ENCODE assay signal across 9 cellular contexts in genomic region chr4:1218892-1219552, GRCh38. TPM values are rescaled to one million over a fixed set of nuclear protein-coding genes. Genes with fewer than 3 reads are reported as not detected.
A peak's percentile ranks its signal among the peaks of the same experiment; 100 is the strongest.
DNase-seq lines count a peak whose midpoint lies in the region; ATAC-seq and TF ChIP-seq lines count a peak whose summit lies in the region.
"Had no signal": no experiment of that assay in that cellular context is flagged by ENCODE, and none has a peak within 500 bp of the region (broad histone marks: within the 10 kb centered on the region; RNA-seq: fewer than 3 reads in every experiment).

No MANE protein-coding gene starts in this region.

- DNase-seq in GM13976 (ENCODE audit: low spot score) (peak; percentile 80), A673 (ENCODE audit: low spot score) (no peak), GF-D8 (lab: John Stamatoyannopoulos, UW) (no peak), HK-2 (ENCODE audit: unreplicated experiment) (no peak), SJCRH30 (no peak)
- DNase-seq: activated gamma-delta T cell had no signal

- ATAC-seq in GM21515 (IDR thresholded peaks at IDR 0.05; ENCODE audit: unreplicated experiment) (peak; percentile 53), HG03571 (IDR thresholded peaks at IDR 0.05; ENCODE audit: unreplicated experiment) (peak; percentile 63)

- POLR2A ChIA-PET in A673 (lab: Charles Lee; ENCODE audit: low non-redundant PET), result no interaction called here

- WGBS in esophagus, 2 donors, result 43 to 59% methylated on average over 12 of the region's 12 CpGs

- TF ChIP-seq CTCF in GM13976 (IDR thresholded peaks at IDR 0.05; ENCODE audit: borderline replicate concordance, control extremely low read depth, extremely low read depth, insufficient read depth, missing control alignments) (no peak), A673 (conservative IDR thresholded peaks at IDR 0.05; ENCODE audit: low read depth, low read length) (no peak)

- H3K27me3 ChIP-seq in esophagus (ENCODE audit: control insufficient read depth in 1 of 2, insufficient read depth in 2 of 2, low read length in 2 of 2) (no peaks in the 10 kb centered on the region), A673 (replicated peaks; ENCODE audit: insufficient read depth, low read depth, low read length, poor library complexity) (no peaks in the 10 kb centered on the region), SJCRH30 (no peaks in the 10 kb centered on the region)

- intact Hi-C loops in A673 (cut with micrococcal nuclease; ENCODE audit: unreplicated experiment), result no loop called here

- H3K4me1 ChIP-seq in esophagus (ENCODE audit: control insufficient read depth in 2 of 2, insufficient read depth in 2 of 2, low read length in 1 of 2) (peaks cover 9 to 44% of the 10 kb centered on the region in 2 donors), A673 (ENCODE audit: insufficient read depth, low read length, poor library complexity, severe bottlenecking) (no peaks in the 10 kb centered on the region), SJCRH30 (no peaks in the 10 kb centered on the region)

- BruUV-seq in A673 (replicated peaks; lab: Mats Ljungman, UMichigan), result no TSS peak

- peak overlapping the region; percentile 58 to 71 for H3K27ac ChIP-seq in esophagus (ENCODE audit: low read depth in 2 of 2, low read length in 1 of 2)
- no peak overlapping the region for H3K27ac ChIP-seq in A673 (ENCODE audit: low read depth, low read length, poor library complexity, severe bottlenecking)
- no peak overlapping the region for H3K27ac ChIP-seq in SJCRH30

- H3K36me3 ChIP-seq in esophagus (ENCODE audit: control insufficient read depth in 2 of 2, insufficient read depth in 2 of 2, low read length in 1 of 2) (peaks cover 5 to 50% of the 10 kb centered on the region in 2 donors), A673 (ENCODE audit: insufficient read depth, low read length, poor library complexity, severe bottlenecking) (peaks cover 57% of the 10 kb centered on the region), SJCRH30 (peaks cover 43% of the 10 kb centered on the region)

- in situ Hi-C loops in GM13976 (cut with MboI; ENCODE audit: low sequenced_read_pairs, unreplicated experiment), result no loop called here

- H3K4me3 ChIP-seq in esophagus (ENCODE audit: low read depth in 1 of 2, low read length in 2 of 2) (no peak overlapping the region), A673 (ENCODE audit: low read depth, low read length, poor library complexity, severe bottlenecking) (no peak overlapping the region), SJCRH30 (no peak overlapping the region)

- H3K9me3 ChIP-seq in esophagus (ENCODE audit: control insufficient read depth in 2 of 2, insufficient read depth in 1 of 2, low read depth in 1 of 2, low read length in 1 of 2), result no peaks in the 10 kb centered on the region
- H3K9me3 ChIP-seq in A673 (ENCODE audit: low read depth, low read length, poor library complexity, severe bottlenecking), result no peaks in the 10 kb centered on the region
- no peaks in the 10 kb centered on the region for H3K9me3 ChIP-seq in SJCRH30 (replicated peaks)

- CTCF ChIA-PET in A673 (lab: Charles Lee), result no interaction called here

RNA-seq across cellular contexts. Expression of gene CTBP1, which starts 29.9 kb away (rescaled TPM):
- polyA plus RNA-seq in esophagus, result 10 to 100 TPM; 71.7 to 87.2 TPM
- 187 and 196 TPM in 2 replicates for total RNA-seq in A673 (2021)
- 141 and 143 TPM in 2 replicates for total RNA-seq in SJCRH30 (2014; rRNA removed; shearing (Covaris generic))

RNA-seq across cellular contexts. Expression of gene SPON2, which starts 46.6 kb away (rescaled TPM):
- 10 to 100 TPM; 17.0 to 26.9 TPM for polyA plus RNA-seq in esophagus
- total RNA-seq in A673 (2021), result 2.3 and 4.8 TPM in 2 replicates
- 2.5 and 3.2 TPM in 2 replicates for total RNA-seq in SJCRH30 (2014; rRNA removed; shearing (Covaris generic))

Comparison
In these comparisons a context has a peak if more than half of its experiments do, and no peak if none do; other contexts are left out.
1. H3K27ac ChIP-seq: peak in esophagus (2 of 2); none in A673 (single experiment) and SJCRH30 (single experiment).